9 cellular contexts compared by ENCODE assay signal in genomic region chr18:830315-830901, GRCh38. TPM values are rescaled to one million over a fixed set of nuclear protein-coding genes. Genes with fewer than 3 reads are reported as not detected.
A peak's percentile ranks its signal among the peaks of the same experiment; 100 is the strongest.
DNase-seq lines count a peak whose midpoint lies in the region; ATAC-seq and TF ChIP-seq lines count a peak whose summit lies in the region.
"Had no signal": no experiment of that assay in that cellular context is flagged by ENCODE, and none has a peak within 500 bp of the region (broad histone marks: within the 10 kb centered on the region; RNA-seq: fewer than 3 reads in every experiment).

No MANE protein-coding gene starts in this region.

- H3K27me3 ChIP-seq in effector memory CD4-positive, alpha-beta T cell (replicated peaks; ENCODE audit: control insufficient read depth, insufficient read depth, low read length, poor library complexity, severe bottlenecking): no peaks in the 10 kb centered on the region

- peak overlapping the region; percentile 72 for H3K27ac Mint-ChIP-seq in osteocyte (ENCODE audit: unreplicated experiment)

- ATAC-seq in GM18508 (IDR thresholded peaks at IDR 0.05; ENCODE audit: insufficient read depth, unreplicated experiment) (peak; percentile 72), HG03039 (IDR thresholded peaks at IDR 0.05; ENCODE audit: unreplicated experiment) (peak; percentile 45)

- peaks cover 9% of the 10 kb centered on the region for H3K4me1 ChIP-seq in effector memory CD4-positive, alpha-beta T cell (ENCODE audit: control insufficient read depth, insufficient read depth, low read length, poor library complexity, severe bottlenecking)

- peaks cover 7% of the 10 kb centered on the region for H3K27me3 Mint-ChIP-seq in osteocyte (ENCODE audit: unreplicated experiment)

- DNase-seq in AG10803 (ENCODE audit: low read depth) (peak; percentile 57), RKO (ENCODE audit: low spot score) (peak; percentile 56), osteocyte (ENCODE audit: extremely low spot score, unreplicated experiment) (no peak), GM19240 (ENCODE audit: insufficient read length, low spot score) (no peak), epidermal melanocyte (ENCODE audit: insufficient read length, low spot score) (no peak)
- peak in 2 of 3 donors; percentile 4 to 24 for DNase-seq in effector memory CD4-positive, alpha-beta T cell

- no peak for TF ChIP-seq CTCF in AG10803 (conservative IDR thresholded peaks at IDR 0.05; ENCODE audit: low read length)
- TF ChIP-seq CTCF in osteocyte (IDR thresholded peaks at IDR 0.05): no peak

- no peaks in the 10 kb centered on the region for H3K9me3 Mint-ChIP-seq in osteocyte (ENCODE audit: unreplicated experiment)

- peak overlapping the region; percentile 48 for H3K4me3 Mint-ChIP-seq in osteocyte (ENCODE audit: unreplicated experiment)

- no peaks in the 10 kb centered on the region for H3K36me3 Mint-ChIP-seq in osteocyte (ENCODE audit: unreplicated experiment)
- H3K36me3 Mint-ChIP-seq: IgD-negative memory B cell had no signal

- peaks cover 13% of the 10 kb centered on the region for H3K4me1 Mint-ChIP-seq in osteocyte (ENCODE audit: unreplicated experiment)

- no peaks in the 10 kb centered on the region for H3K9me3 ChIP-seq in effector memory CD4-positive, alpha-beta T cell (ENCODE audit: control insufficient read depth, low read length)

- H3K27ac ChIP-seq in effector memory CD4-positive, alpha-beta T cell (ENCODE audit: insufficient read depth, low read length, poor library complexity, severe bottlenecking): no peak overlapping the region

- no peak overlapping the region for H3K4me3 ChIP-seq in AG10803 (ENCODE audit: low read length)
- H3K4me3 ChIP-seq in effector memory CD4-positive, alpha-beta T cell (ENCODE audit: insufficient read depth, low read depth, low read length, poor library complexity, severe bottlenecking): no peak overlapping the region

- no peaks in the 10 kb centered on the region for H3K36me3 ChIP-seq in effector memory CD4-positive, alpha-beta T cell (ENCODE audit: control insufficient read depth, insufficient read depth, low read length)

RNA-seq across cellular contexts. Expression of gene YES1, which starts 18.4 kb away (rescaled TPM):
- total RNA-seq in osteocyte: 37.6 and 44.8 TPM in 2 replicates

Comparison
In these comparisons a context has a peak if more than half of its experiments do, and no peak if none do; other contexts are left out.
1. DNase-seq: peak in AG10803 (single experiment), RKO (single experiment) and effector memory CD4-positive, alpha-beta T cell (2 of 3); none in osteocyte (single experiment), GM19240 (single experiment) and epidermal melanocyte (single experiment).